ENCODE assay signal across 10 cellular contexts in genomic region chr1:229798558-229798957, GRCh38.
"Had no signal": no experiment of that assay in that cellular context is flagged by ENCODE, and none has a peak within 500 bp of the region (broad histone marks: within the 10 kb centered on the region; RNA-seq: fewer than 3 reads in every experiment).

No MANE protein-coding gene starts in this region.

- H3K4me3 Mint-ChIP-seq: H9, HFFc6, IgD-negative memory B cell had no signal

- H3K27ac Mint-ChIP-seq: H9, HFFc6, IgD-negative memory B cell had no signal

- FAIRE-seq: H54, HepG2 had no signal

- H3K4me3 ChIP-seq: GM23248 had no signal

- H3K9ac ChIP-seq: GM23248 had no signal

- ATAC-seq: HepG2 had no signal

- H3K9me3 Mint-ChIP-seq: HFFc6, IgD-negative memory B cell had no signal

- DNase-seq: GM23248, GOT3, H9, HCEC 1CT, HFFc6, KG1 had no signal

- H3K27ac ChIP-seq: GM23248, HL-60 had no signal

- H3K4me1 Mint-ChIP-seq: H9, IgD-negative memory B cell had no signal

- H2AFZ ChIP-seq: GM23248 had no signal
